ENCODE assay signal across 8 cellular contexts in genomic region chr11:28108909-28109308, GRCh38. TPM values are rescaled to one million over a fixed set of nuclear protein-coding genes. Genes with fewer than 3 reads are reported as not detected.
DNase-seq lines count a peak whose midpoint lies in the region; TF ChIP-seq lines count a peak whose summit lies in the region.

No MANE protein-coding gene starts in this region.

- H3K9me3 ChIP-seq in colonic mucosa: no peaks in the 10 kb centered on the region

- H3K9me3 Mint-ChIP-seq in CD14-positive monocyte (no peaks in the 10 kb centered on the region), nephron progenitor cell (no peaks in the 10 kb centered on the region)

- H3K36me3 Mint-ChIP-seq in CD14-positive monocyte (peaks cover 3 to 4% of the 10 kb centered on the region in 2 donors), nephron progenitor cell (ENCODE audit: low read depth) (peaks cover 12% of the 10 kb centered on the region)

- H3K27ac Mint-ChIP-seq in CD14-positive monocyte (peak overlapping the region; percentile 96 to 100 (median 100)), nephron progenitor cell (peak overlapping the region; percentile 100)

- H3K4me1 ChIP-seq in colonic mucosa: no peaks in the 10 kb centered on the region

- H3K27ac ChIP-seq in colonic mucosa: peak overlapping the region; percentile 75

- TF ChIP-seq CTCF in CD14-positive monocyte (IDR thresholded peaks at IDR 0.05): no peak
- TF ChIP-seq CTCF in LNCaP clone FGC (IDR thresholded peaks at IDR 0.05; ENCODE audit: control insufficient read depth, extremely low read depth, insufficient read depth): no peak
- TF ChIP-seq CTCF in colonic mucosa (IDR thresholded peaks at IDR 0.05): no peak
- no peak for TF ChIP-seq CTCF in nephron progenitor cell (IDR thresholded peaks at IDR 0.05)

- DNase-seq in CD14-positive monocyte (ENCODE audit: low spot score): no peak
- no peak for DNase-seq in LNCaP clone FGC (ENCODE audit: low read depth)
- no peak for DNase-seq in colonic mucosa
- no peak for DNase-seq in nephron progenitor cell
- no peak for DNase-seq in kidney glomerular epithelial cell (lab: John Stamatoyannopoulos, UW)
- DNase-seq in NCI-H345 (lab: John Stamatoyannopoulos, UW): no peak
- DNase-seq in NCI-H446 (lab: John Stamatoyannopoulos, UW): no peak
- no peak for DNase-seq in NCI-H1417 treated with DMSO at 0.1 percent for 48 hours (lab: John Stamatoyannopoulos, UW)

- peak overlapping the region; percentile 84 for H3K4me3 ChIP-seq in LNCaP clone FGC (ENCODE audit: low read depth, low read length)
- peak overlapping the region; percentile 51 for H3K4me3 ChIP-seq in colonic mucosa

- H3K27me3 Mint-ChIP-seq in CD14-positive monocyte (ENCODE audit: low read depth in 3 of 3) (no peaks in the 10 kb centered on the region), nephron progenitor cell (ENCODE audit: low read depth, poor library complexity) (no peaks in the 10 kb centered on the region)

- H3K4me1 Mint-ChIP-seq in CD14-positive monocyte: peaks cover 42% of the 10 kb centered on the region
- peaks cover 79% of the 10 kb centered on the region for H3K4me1 Mint-ChIP-seq in nephron progenitor cell

- H3K9ac ChIP-seq in colonic mucosa (ENCODE audit: low read depth in 2 of 2, low read length in 2 of 2): peak overlapping the region in 1 of 2 donors; percentile 64

- no peak overlapping the region for H3K4me3 Mint-ChIP-seq in CD14-positive monocyte
- peak overlapping the region; percentile 99 for H3K4me3 Mint-ChIP-seq in nephron progenitor cell

- no peaks in the 10 kb centered on the region for H3K27me3 ChIP-seq in colonic mucosa

- intact Hi-C loops in CD14-positive monocyte (cut with micrococcal nuclease): loop anchor here (10.0 kb wide), 1 partner anchor 604 kb away; the partner anchor contains the start of gene LIN7C (in 2 of the 2)
- intact Hi-C loops in colonic mucosa (cut with DNase I): no loop called here

- no peaks in the 10 kb centered on the region for H3K36me3 ChIP-seq in colonic mucosa

RNA-seq across cellular contexts. Expression of gene METTL15, which starts 0.7 kb away (rescaled TPM):
- 1 to 10 TPM; 2.6 to 2.9 TPM for polyA plus RNA-seq in CD14-positive monocyte
- total RNA-seq in colonic mucosa: 10 to 100 TPM; 16.5 to 22.1 TPM

RNA-seq across cellular contexts. Expression of gene KIF18A, which starts 1.0 kb away (rescaled TPM):
- under 1 TPM in 1 of 2 donors, not detected in 1; 0.73 TPM for polyA plus RNA-seq in CD14-positive monocyte
- total RNA-seq in colonic mucosa: 10 to 100 TPM in 1 of 2 donors, 1 to 10 TPM in 1; 4.1 to 10.2 TPM
